Comparison of ENCODE assay signal across 33 cellular contexts in the genomic region with DNA sequence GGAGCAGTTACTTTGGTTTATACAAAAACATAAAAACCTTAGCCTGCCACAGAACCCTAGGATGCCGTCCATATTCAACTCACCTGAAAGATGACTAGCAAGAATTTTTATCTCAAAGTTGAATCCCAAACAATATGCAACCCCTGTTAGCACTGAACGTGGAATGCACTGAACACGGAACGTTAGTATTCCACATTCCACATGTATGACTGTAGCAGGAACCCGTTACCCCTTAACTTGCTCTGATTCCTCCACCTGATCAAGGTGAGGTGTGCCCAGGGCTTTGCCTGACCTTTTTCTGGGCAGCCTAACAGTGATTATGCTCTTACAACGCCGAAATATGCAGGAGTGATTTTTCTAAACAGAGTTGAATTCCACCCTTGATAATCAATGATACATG. TPM values are rescaled to one million over a fixed set of nuclear protein-coding genes. Genes with fewer than 3 reads are reported as not detected.
"Had no signal": no experiment of that assay in that cellular context is flagged by ENCODE, and none has a peak within 500 bp of the region (broad histone marks: within the 10 kb centered on the region; RNA-seq: fewer than 3 reads in every experiment).

No MANE protein-coding gene starts in this region.

- H2AFZ ChIP-seq: PC-9 had no signal

- H3K9me3 ChIP-seq: SJSA1, SK-N-SH had no signal

- DNase-seq: activated CD4-positive, alpha-beta memory T cell treated with anti-CD3 and anti-CD28 coated beads for 36 hours; activated CD4-positive, alpha-beta T cell treated with anti-CD3 and anti-CD28 coated beads for 36 hours; activated CD4-positive, alpha-beta T cell treated with anti-CD3 and anti-CD28 coated beads, Interleukin-2, amount 50 U/mL, for 1 hour; activated CD8-positive, alpha-beta memory T cell treated with anti-CD3 and anti-CD28 coated beads, Interleukin-2, amount 50 U/mL, for 4 hours; activated gamma-delta T cell treated with Interleukin-2 at 50 U/mL for 16 hours; activated naive CD4-positive, alpha-beta T cell treated with anti-CD3 and anti-CD28 coated beads for 36 hours; activated T-cell treated with anti-CD3 and anti-CD28 coated beads for 4 hours; activated T-cell treated with anti-CD3 and anti-CD28 coated beads, Interleukin-2, amount 50 U/mL, for 4 hours; anterior cingulate cortex; caudate nucleus; cerebellar nuclear complex; NCI-H1092 treated with DMSO at 0.1 percent for 48 hours; NCI-H1417 treated with DMSO at 0.1 percent for 48 hours; NCI-H187 treated with DMSO at 0.1 percent for 48 hours; NCI-H2081; NCI-H345; NCI-H524 treated with DMSO at 0.1 percent for 48 hours; NCI-H748 treated with DMSO at 0.1 percent for 48 hours; NK-92 treated with Interleukin-12 subunit alpha and Interleukin-12 subunit beta, amount 100 ng/mL, for 24 hours; SHP77; SK-N-SH had no signal

- H3K9ac ChIP-seq: SK-N-SH had no signal

- H3K4me3 Mint-ChIP-seq: activated CD4-positive, alpha-beta memory T cell treated with anti-CD3 and anti-CD28 coated beads for 36 hours; activated CD4-positive, alpha-beta T cell treated with anti-CD3 and anti-CD28 coated beads for 36 hours; activated naive CD4-positive, alpha-beta T cell treated with anti-CD3 and anti-CD28 coated beads for 36 hours; activated T-cell treated with anti-CD3 and anti-CD28 coated beads, Interleukin-2, amount 50 U/mL, for 4 hours; activated T-helper 1 cell treated with anti-CD3 and anti-CD28 coated beads, Interleukin-12 subunit alpha, Interleukin-12 subunit beta, Interleukin-2, Interleukin-4 antibody, amounts not matched to agents 30 ng/mL and 10 ng/mL and 1 ng/mL, durations not matched to agents 14 hours and 24 hours and 36 hours; T-helper 1 cell treated with Interleukin-12 subunit alpha and Interleukin-12 subunit beta and Interleukin-4 antibody, amounts not matched to agents 30 μg/mL and 1 μg/mL, for 36 hours; T-helper 2 cell treated with Interferon-gamma antibody and Interleukin-4, amounts not matched to agents 5 μg/mL and 100 μg/mL, for 36 hours; WTC11 had no signal

- H3K36me3 ChIP-seq: SJSA1 had no signal

- H3K9me3 Mint-ChIP-seq: activated CD4-positive, alpha-beta memory T cell treated with anti-CD3 and anti-CD28 coated beads for 36 hours; activated naive CD4-positive, alpha-beta T cell treated with anti-CD3 and anti-CD28 coated beads for 36 hours; activated naive CD4-positive, alpha-beta T cell treated with anti-CD3 and anti-CD28 coated beads, Interleukin-2, amount 50 U/mL, for 72 hours; activated T-cell treated with anti-CD3 and anti-CD28 coated beads, Interleukin-2, amount 50 U/mL, for 4 hours; activated T-helper 1 cell treated with anti-CD3 and anti-CD28 coated beads, Interleukin-12 subunit alpha, Interleukin-12 subunit beta, Interleukin-2, Interleukin-4 antibody, amounts not matched to agents 30 ng/mL and 10 ng/mL and 1 ng/mL, durations not matched to agents 14 hours and 24 hours and 36 hours; T-helper 1 cell treated with Interleukin-12 subunit alpha and Interleukin-12 subunit beta and Interleukin-4 antibody, amounts not matched to agents 30 μg/mL and 1 μg/mL, for 36 hours; T-helper 2 cell treated with Interferon-gamma antibody and Interleukin-4, amounts not matched to agents 5 μg/mL and 100 μg/mL, for 36 hours had no signal

- H3K27ac ChIP-seq: PC-9, SJSA1 had no signal

- H3K9me2 ChIP-seq: SK-N-SH had no signal

- H3K4me2 ChIP-seq: PC-9, SK-N-SH had no signal

- FAIRE-seq: bronchial epithelial cell, K562, RCC 7860 had no signal

- H3K27me3 Mint-ChIP-seq: activated CD4-positive, alpha-beta T cell treated with anti-CD3 and anti-CD28 coated beads for 36 hours had no signal

- H3K27me3 ChIP-seq: SJSA1 had no signal

- H3K4me1 Mint-ChIP-seq: activated CD4-positive, alpha-beta T cell treated with anti-CD3 and anti-CD28 coated beads for 36 hours; WTC11 had no signal

- H3K27ac Mint-ChIP-seq: activated CD4-positive, alpha-beta memory T cell treated with anti-CD3 and anti-CD28 coated beads for 36 hours; activated CD4-positive, alpha-beta T cell treated with anti-CD3 and anti-CD28 coated beads for 36 hours; activated naive CD4-positive, alpha-beta T cell treated with anti-CD3 and anti-CD28 coated beads for 36 hours; activated naive CD4-positive, alpha-beta T cell treated with anti-CD3 and anti-CD28 coated beads, Interleukin-2, amount 50 U/mL, for 72 hours; activated T-helper 1 cell treated with anti-CD3 and anti-CD28 coated beads, Interleukin-12 subunit alpha, Interleukin-12 subunit beta, Interleukin-2, Interleukin-4 antibody, amounts not matched to agents 30 ng/mL and 10 ng/mL and 1 ng/mL, durations not matched to agents 14 hours and 24 hours and 36 hours; T-helper 1 cell treated with Interleukin-12 subunit alpha and Interleukin-12 subunit beta and Interleukin-4 antibody, amounts not matched to agents 30 μg/mL and 1 μg/mL, for 36 hours; T-helper 2 cell treated with Interferon-gamma antibody and Interleukin-4, amounts not matched to agents 5 μg/mL and 100 μg/mL, for 36 hours; WTC11 had no signal

- H3K36me3 Mint-ChIP-seq: activated CD4-positive, alpha-beta memory T cell treated with anti-CD3 and anti-CD28 coated beads for 36 hours; activated naive CD4-positive, alpha-beta T cell treated with anti-CD3 and anti-CD28 coated beads, Interleukin-2, amount 50 U/mL, for 72 hours; brain; WTC11 had no signal

- ATAC-seq: activated CD4-positive, alpha-beta T cell treated with anti-CD3 and anti-CD28 coated beads for 36 hours; activated CD4-positive, CD25-positive, alpha-beta regulatory T cell treated with anti-CD3 and anti-CD28 coated beads, Interleukin-2, amount 50 U/mL, for 24 hours; activated naive CD4-positive, alpha-beta T cell treated with anti-CD3 and anti-CD28 coated beads, Interleukin-2, amount 50 U/mL, for 72 hours; activated T-cell treated with anti-CD3 and anti-CD28 coated beads, Interleukin-2, amount 50 U/mL, for 4 hours; K562; WTC11 had no signal

- H3K4me1 ChIP-seq: SJSA1 had no signal

- H3K4me3 ChIP-seq: K562, PC-9, SJSA1 had no signal

RNA-seq across cellular contexts. Expression of a gene that starts 43.7 kb away (rescaled TPM):
- total RNA-seq: activated naive CD4-positive, alpha-beta T cell treated with anti-CD3 and anti-CD28 coated beads for 36 hours; activated naive CD4-positive, alpha-beta T cell treated with anti-CD3 and anti-CD28 coated beads, Interleukin-2, amount 50 U/mL, for 72 hours; activated T-cell treated with anti-CD3 and anti-CD28 coated beads, Interleukin-2, amount 50 U/mL, for 4 hours; activated T-helper 1 cell treated with anti-CD3 and anti-CD28 coated beads, Interleukin-12 subunit alpha, Interleukin-12 subunit beta, Interleukin-2, Interleukin-4 antibody, amounts not matched to agents 30 ng/mL and 10 ng/mL and 1 ng/mL, durations not matched to agents 14 hours and 24 hours and 36 hours; bronchial epithelial cell; K562 had no signal
